ENCODE assay signal across 12 cellular contexts in genomic region chr2:101752708-101753107, GRCh38. TPM values are rescaled to one million over a fixed set of nuclear protein-coding genes. Genes with fewer than 3 reads are reported as not detected.
DNase-seq lines count a peak whose midpoint lies in the region; ATAC-seq and TF ChIP-seq lines count a peak whose summit lies in the region.
"Had no signal": no experiment of that assay in that cellular context is flagged by ENCODE, and none has a peak within 500 bp of the region (broad histone marks: within the 10 kb centered on the region; RNA-seq: fewer than 3 reads in every experiment).

No MANE protein-coding gene starts in this region.

- H3K9ac ChIP-seq in GM23248: no peak overlapping the region

- H3K27me3 ChIP-seq in GM23248 (replicated peaks; ENCODE audit: insufficient read depth) (no peaks in the 10 kb centered on the region), brain microvascular endothelial cell (replicated peaks) (no peaks in the 10 kb centered on the region)
- H3K27me3 ChIP-seq: upper lobe of left lung had no signal

- ATAC-seq in sciatic nerve: peak; percentile 65
- ATAC-seq in GM18870 (IDR thresholded peaks at IDR 0.05; ENCODE audit: unreplicated experiment): no peak
- ATAC-seq in GM21717 (IDR thresholded peaks at IDR 0.05; ENCODE audit: unreplicated experiment): no peak

- H3K36me3 ChIP-seq in GM23248 (ENCODE audit: low read depth) (no peaks in the 10 kb centered on the region; the same call in 1 of the 2 replicates), brain microvascular endothelial cell (replicated peaks) (peaks cover 3% of the 10 kb centered on the region)
- H3K36me3 ChIP-seq: upper lobe of left lung had no signal

- no peak for TF ChIP-seq CTCF in brain microvascular endothelial cell (IDR thresholded peaks at IDR 0.05; ENCODE audit: low read depth, low read length, missing control alignments)

- H3F3A ChIP-seq in GM23248 (ENCODE audit: insufficient read depth): peaks cover 54% of the 10 kb centered on the region

- 39 to 41% methylated on average over 5 of the region's 5 CpGs for WGBS in GM23248 (ENCODE audit: low coverage in 1 of 2, low lambda C conversion rate in 2 of 2, missing lambda C conversion rate in 2 of 2), 2 experiments

- intact Hi-C loops in sciatic nerve (cut with DNase I): no loop called here

- peaks cover 55% of the 10 kb centered on the region for H3K4me1 ChIP-seq in GM23248 (ENCODE audit: insufficient read depth)

- H2AFZ ChIP-seq in GM23248: no peak overlapping the region

- H3K4me3 ChIP-seq in GM23248: no peak overlapping the region
- no peak overlapping the region for H3K4me3 ChIP-seq in brain microvascular endothelial cell (ENCODE audit: low read depth, low read length)
- H3K4me3 ChIP-seq: upper lobe of left lung had no signal

- H3K27ac ChIP-seq in GM23248: no peak overlapping the region
- H3K27ac ChIP-seq in brain microvascular endothelial cell: peak overlapping the region; percentile 61

- peak; percentile 46 for DNase-seq in GM23248
- DNase-seq in brain microvascular endothelial cell: no peak
- DNase-seq in kidney glomerular epithelial cell (lab: John Stamatoyannopoulos, UW): peak; percentile 31
- DNase-seq in sciatic nerve (ENCODE audit: low spot score): no peak
- DNase-seq in NK-92 (lab: John Stamatoyannopoulos, UW; ENCODE audit: unreplicated experiment): no peak
- no peak for DNase-seq in stimulated activated CD4-positive, alpha-beta T cell treated with anti-CD3 and anti-CD28 coated beads, Interleukin-4, amount 100 ng/mL, for 1 hour
- DNase-seq: activated CD4-positive, CD25-positive, alpha-beta regulatory T cell treated with anti-CD3 and anti-CD28 coated beads, Interleukin-2, amount 50 U/mL, for 72 hours; activated naive CD4-positive, alpha-beta T cell treated with anti-CD3 and anti-CD28 coated beads, Interleukin-2, amount 10 ng/mL, durations not matched to agents 7 days and 5 days; stimulated activated CD4-positive, alpha-beta T cell treated with anti-CD3 and anti-CD28 coated beads, Interleukin-2, amount 100 ng/mL, for 48 hours; upper lobe of left lung had no signal

- H4K20me1 ChIP-seq in GM23248 (ENCODE audit: insufficient read depth): peaks cover 31% of the 10 kb centered on the region

- no peaks in the 10 kb centered on the region for H3K9me2 ChIP-seq in GM23248 (ENCODE audit: insufficient read depth)

- peak overlapping the region; percentile 40 for H3K4me2 ChIP-seq in GM23248 (ENCODE audit: unreplicated experiment)

- H3K9me3 ChIP-seq in GM23248 (ENCODE audit: low read depth): no peaks in the 10 kb centered on the region
- H3K9me3 ChIP-seq: upper lobe of left lung had no signal

- peaks cover 84% of the 10 kb centered on the region for H3K79me2 ChIP-seq in GM23248 (ENCODE audit: insufficient read depth)

- in situ Hi-C loops in GM23248 (cut with MboI): no loop called here
- in situ Hi-C loops in brain microvascular endothelial cell (cut with HindIII; ENCODE audit: low pct_ligation_motif_present, low sequenced_read_pairs): no loop called here

RNA-seq across cellular contexts. Expression of gene MAP4K4, which starts 55.2 kb away (rescaled TPM):
- total RNA-seq in GM23248 (2014; rRNA removed; shearing (Covaris generic)): 107 and 115 TPM in 2 replicates
- 19.9 and 20.3 TPM in 2 replicates for polyA plus RNA-seq in GM23248 (2016; fragmentation: Nextera tagmentation; extraction: Ambion mirVana)
- 140 TPM for total RNA-seq in sciatic nerve

Comparison
In these comparisons a context has a peak if more than half of its experiments do, and no peak if none do; other contexts are left out.
1. DNase-seq: peak in GM23248 (single experiment) and kidney glomerular epithelial cell (single experiment); none in brain microvascular endothelial cell (single experiment), sciatic nerve (single experiment), NK-92 (single experiment) and stimulated activated CD4-positive, alpha-beta T cell treated with anti-CD3 and anti-CD28 coated beads, Interleukin-4, amount 100 ng/mL, for 1 hour (single experiment).